Comparison of ENCODE assay signal across 21 cellular contexts in genomic region chr12:113598815-113599406, GRCh38.
"Had no signal": no experiment of that assay in that cellular context is flagged by ENCODE, and none has a peak within 500 bp of the region (broad histone marks: within the 10 kb centered on the region; RNA-seq: fewer than 3 reads in every experiment).

No MANE protein-coding gene starts in this region.

- H3K79me2 ChIP-seq: parathyroid adenoma had no signal

- ATAC-seq: activated CD8-positive, alpha-beta memory T cell treated with anti-CD3 and anti-CD28 coated beads, Interleukin-2, amount 10 ng/mL, durations not matched to agents 7 days and 5 days; activated T-helper 17 cell treated with anti-CD3 and anti-CD28 coated beads, Interleukin-2, amount 50 U/mL, for 72 hours; left cardiac atrium; natural killer cell treated with Interleukin-12 subunit alpha and Interleukin-12 subunit beta and Interleukin-15 and Interleukin-18, amount 100 ng/mL, for 72 hours; right lobe of liver; stimulated activated naive CD8-positive, alpha-beta T cell treated with anti-CD3 and anti-CD28 coated beads, Interleukin-15, amount 100 ng/mL, for 72 hours had no signal

- H2AFZ ChIP-seq: parathyroid adenoma had no signal

- H3K27me3 ChIP-seq: right lobe of liver had no signal

- H3K36me3 ChIP-seq: esophagus muscularis mucosa, right lobe of liver, suprapubic skin had no signal

- H3K4me1 ChIP-seq: esophagus muscularis mucosa, parathyroid adenoma, right lobe of liver, suprapubic skin had no signal

- H3K9ac ChIP-seq: parathyroid adenoma had no signal

- H3K9me3 ChIP-seq: right lobe of liver, suprapubic skin had no signal

- H3K27ac ChIP-seq: esophagus muscularis mucosa, parathyroid adenoma, right lobe of liver, suprapubic skin had no signal

- H3K4me3 ChIP-seq: esophagus muscularis mucosa, lung, right lobe of liver, suprapubic skin had no signal

- FAIRE-seq: endothelial cell of umbilical vein, small intestine had no signal

- DNase-seq: activated CD4-positive, alpha-beta memory T cell treated with anti-CD3 and anti-CD28 coated beads, Interleukin-2, amount 10 ng/mL, durations not matched to agents 7 days and 5 days; activated CD4-positive, alpha-beta T cell treated with anti-CD3 and anti-CD28 coated beads for 4 hours; activated CD8-positive, alpha-beta memory T cell treated with anti-CD3 and anti-CD28 coated beads, Interleukin-2, amount 10 ng/mL, durations not matched to agents 7 days and 5 days; activated naive CD4-positive, alpha-beta T cell; activated naive CD8-positive, alpha-beta T cell treated with anti-CD3 and anti-CD28 coated beads for 36 hours; amniotic stem cell; effector CD8-positive, alpha-beta T cell; left cardiac atrium; right lobe of liver; small intestine; stimulated activated CD4-positive, alpha-beta T cell treated with anti-CD3 and anti-CD28 coated beads, Interleukin-15, amount 100 ng/mL, for 24 hours; stimulated activated CD4-positive, alpha-beta T cell treated with anti-CD3 and anti-CD28 coated beads, Interleukin-2, amount 100 ng/mL, for 48 hours; stimulated activated naive CD8-positive, alpha-beta T cell treated with anti-CD3 and anti-CD28 coated beads, Interleukin-15, amount 100 ng/mL, for 72 hours; trophoblast cell had no signal
